Comparison of ENCODE assay signal across 15 cellular contexts in genomic region chr20:6735913-6736845, GRCh38. TPM values are rescaled to one million over a fixed set of nuclear protein-coding genes. Genes with fewer than 3 reads are reported as not detected.
DNase-seq lines count a peak whose midpoint lies in the region; ATAC-seq, FAIRE-seq and TF ChIP-seq lines count a peak whose summit lies in the region.
"Had no signal": no experiment of that assay in that cellular context is flagged by ENCODE, and none has a peak within 500 bp of the region (broad histone marks: within the 10 kb centered on the region; RNA-seq: fewer than 3 reads in every experiment).

No MANE protein-coding gene starts in this region.

- POLR2A ChIA-PET in PC-3 (lab: Charles Lee; ENCODE audit: unreplicated experiment), result no interaction called here
- POLR2A ChIA-PET in HEK293T (lab: Yijun Ruan, JAX), result no interaction called here

- TF ChIP-seq CTCF in ascending aorta (IDR thresholded peaks at IDR 0.05), result no peak
- TF ChIP-seq CTCF in heart right ventricle (IDR thresholded peaks at IDR 0.05), result no peak
- TF ChIP-seq CTCF in mesothelial cell of epicardium (IDR thresholded peaks at IDR 0.05; ENCODE audit: unreplicated experiment), result no peak
- no peak for TF ChIP-seq CTCF in PC-3 (conservative IDR thresholded peaks at IDR 0.05; ENCODE audit: low read depth, low read length)

- no peaks in the 10 kb centered on the region for H3K27me3 ChIP-seq in ascending aorta
- H3K27me3 ChIP-seq in heart right ventricle, result peaks cover 0 to 6% (median 0%) of the 10 kb centered on the region in 7 donors
- H3K27me3 ChIP-seq in small intestine (ENCODE audit: control insufficient read depth in 2 of 2, insufficient read depth in 2 of 2, low read length in 2 of 2), result no peaks in the 10 kb centered on the region
- peaks cover 80% of the 10 kb centered on the region for H3K27me3 ChIP-seq in PC-3 (ENCODE audit: low read length)

- no peaks in the 10 kb centered on the region for H3K9me2 ChIP-seq in PC-3 (replicated peaks; ENCODE audit: low read length)

- no TSS peak for BruUV-seq in PC-3 (replicated peaks; lab: Mats Ljungman, UMichigan)

- no peak for FAIRE-seq in small intestine (lab: Jason Lieb, UNC)

- H3K79me2 ChIP-seq in PC-3 (ENCODE audit: low read length), result no peaks in the 10 kb centered on the region

- peak overlapping the region; percentile 51 to 53 for H3K27ac ChIP-seq in ascending aorta
- H3K27ac ChIP-seq in heart right ventricle, result peak overlapping the region in 9 of 10 donors; percentile 7 to 76 (median 54)
- peak overlapping the region; percentile 43 to 79 for H3K27ac ChIP-seq in small intestine (ENCODE audit: low read depth in 1 of 2, low read length in 1 of 2)
- no peak overlapping the region for H3K27ac ChIP-seq in PC-3 (ENCODE audit: low read length)

- H3K9me3 Mint-ChIP-seq in mesothelial cell of epicardium, result peaks cover 15% of the 10 kb centered on the region

- H3K4me1 ChIP-seq in ascending aorta (peaks cover 0 to 3% of the 10 kb centered on the region in 2 donors), heart right ventricle (peaks cover 0 to 45% (median 0%) of the 10 kb centered on the region in 9 donors), small intestine (ENCODE audit: control insufficient read depth in 2 of 2, insufficient read depth in 1 of 2, low read depth in 1 of 2, low read length in 1 of 2) (peaks cover 0 to 9% of the 10 kb centered on the region in 2 donors), PC-3 (ENCODE audit: insufficient read depth, low read length) (no peaks in the 10 kb centered on the region)

- no peak overlapping the region for H2AFZ ChIP-seq in PC-3 (ENCODE audit: low read length)

- ATAC-seq in heart right ventricle (peak in 6 of 8 donors; percentile 58 to 76 (median 66)), PC-3 (no peak), HG02938 (IDR thresholded peaks at IDR 0.05; ENCODE audit: unreplicated experiment) (no peak)

- H3K4me3 Mint-ChIP-seq in mesothelial cell of epicardium, result peak overlapping the region; percentile 9

- H3K36me3 ChIP-seq in ascending aorta (no peaks in the 10 kb centered on the region), heart right ventricle (no peaks in the 10 kb centered on the region), small intestine (ENCODE audit: control insufficient read depth in 2 of 2, insufficient read depth in 2 of 2, low read length in 2 of 2) (no peaks in the 10 kb centered on the region), PC-3 (ENCODE audit: low read depth, low read length) (no peaks in the 10 kb centered on the region)

- CTCF ChIA-PET in PC-3 (lab: Charles Lee), result no interaction called here
- CTCF ChIA-PET in HEK293T (lab: Yijun Ruan, JAX), result no interaction called here

- WGBS in heart right ventricle, 2 donors, result 42 to 51% methylated on average over 8 of the region's 8 CpGs
- 20 to 47% (median 28%) methylated on average over 8 of the region's 8 CpGs for WGBS in small intestine, 3 donors

- no peaks in the 10 kb centered on the region for H3K9me3 ChIP-seq in ascending aorta
- peaks cover 0 to 4% (median 0%) of the 10 kb centered on the region in 11 donors for H3K9me3 ChIP-seq in heart right ventricle
- H3K9me3 ChIP-seq in small intestine (ENCODE audit: control insufficient read depth, low read depth), result no peaks in the 10 kb centered on the region
- H3K9me3 ChIP-seq in PC-3 (ENCODE audit: low read length), result no peaks in the 10 kb centered on the region

- DNase-seq in ascending aorta (ENCODE audit: low spot score in 2 of 2) (no peak), heart right ventricle (peak in 1 of 2 donors; percentile 24), mesothelial cell of epicardium (ENCODE audit: low spot score in 2 of 2, unreplicated experiment in 2 of 2) (peak in 1 of 2 experiments; percentile 39), small intestine (peak; percentile 82), PC-3 (no peak), HEK293T (ENCODE audit: extremely low spot score) (no peak), amniotic stem cell (lab: John Stamatoyannopoulos, UW) (no peak)
- DNase-seq: activated CD4-positive, alpha-beta T cell treated with anti-CD3 and anti-CD28 coated beads for 48 hours; activated effector memory CD4-positive, alpha-beta T cell treated with Interleukin-2 at 50 U/mL for 16 hours; Karpas-422; NCI-H187 treated with DMSO at 0.1 percent for 48 hours; stimulated activated CD4-positive, alpha-beta T cell treated with anti-CD3 and anti-CD28 coated beads, Interleukin-12 subunit alpha, Interleukin-12 subunit beta, amount 100 ng/mL, for 4 hours had no signal

- H3K27ac Mint-ChIP-seq in mesothelial cell of epicardium, result peak overlapping the region; percentile 87

- no peaks in the 10 kb centered on the region for H3K27me3 Mint-ChIP-seq in mesothelial cell of epicardium (ENCODE audit: low read depth)

- H3K9ac ChIP-seq in PC-3 (ENCODE audit: low read length), result no peak overlapping the region

- no peaks in the 10 kb centered on the region for H3K36me3 Mint-ChIP-seq in mesothelial cell of epicardium

- intact Hi-C loops in ascending aorta (cut with DNase I), result no loop called here
- intact Hi-C loops in heart right ventricle (cut with DNase I), result no loop called here
- intact Hi-C loops in PC-3 (cut with micrococcal nuclease), result no loop called here

- no peaks in the 10 kb centered on the region for H4K20me1 ChIP-seq in PC-3 (ENCODE audit: low read length)

- H3F3A ChIP-seq in PC-3 (ENCODE audit: low read length, unreplicated experiment), result no peaks in the 10 kb centered on the region

- H3K4me3 ChIP-seq in ascending aorta (peak overlapping the region in 1 of 2 donors; percentile 29), heart right ventricle (no peak overlapping the region), small intestine (ENCODE audit: low read depth in 1 of 2, low read length in 2 of 2) (no peak overlapping the region), PC-3 (ENCODE audit: low read length) (no peak overlapping the region)
- H3K4me3 ChIP-seq: lung had no signal

- H3K4me1 Mint-ChIP-seq in mesothelial cell of epicardium, result peaks cover 24% of the 10 kb centered on the region

- no peak overlapping the region for H3K4me2 ChIP-seq in PC-3 (ENCODE audit: low read length)

TF ChIP-seq in HEK293T, 16 proteins besides CTCF, POLR2A, EP300 and RAD21:
- TF ChIP-seq HDGF (IDR thresholded peaks at IDR 0.05; ENCODE audit: borderline replicate concordance) (no peak), LEF1 (IDR thresholded peaks at IDR 0.05; ENCODE audit: borderline replicate concordance) (no peak), L3MBTL2 (conservative IDR thresholded peaks at IDR 0.05) (no peak), TARDBP (IDR thresholded peaks at IDR 0.05) (no peak), ZNF384 (IDR thresholded peaks at IDR 0.05) (no peak), FOXA1 (IDR thresholded peaks at IDR 0.05) (no peak), NFRKB (IDR thresholded peaks at IDR 0.05) (no peak), ARNT (IDR thresholded peaks at IDR 0.05) (no peak), SP1 (IDR thresholded peaks at IDR 0.05) (no peak), BHLHE40 (IDR thresholded peaks at IDR 0.05; ENCODE audit: borderline replicate concordance) (no peak), CTBP1 (IDR thresholded peaks at IDR 0.05; ENCODE audit: borderline replicate concordance) (no peak)

RNA-seq across cellular contexts. Expression of gene BMP2, which starts 31.3 kb away (rescaled TPM):
- total RNA-seq in ascending aorta (31.1 TPM), heart right ventricle (1 to 10 TPM in 9 of 10 donors, under 1 TPM in 1; 0.89 to 3.1 (median 2.4) TPM), mesothelial cell of epicardium (9.2 to 10.5 TPM (median 9.4 TPM) in 3 replicates), PC-3 (2014; rRNA removed) (0.40 and 0.73 TPM in 2 replicates)
- polyA plus RNA-seq in heart right ventricle (1 to 10 TPM; 1.0 to 1.5 TPM), small intestine (10 to 100 TPM in 1 of 3 donors, 1 to 10 TPM in 2; 4.9 to 16.8 (median 6.5) TPM)
- total RNA-seq: T-helper 1 cell treated with Interleukin-12 subunit alpha and Interleukin-12 subunit beta and Interleukin-4 antibody, amounts not matched to agents 30 ng/mL and 1 ng/mL, for 36 hours had no signal

Comparison
In these comparisons a context has a peak if more than half of its experiments do, and no peak if none do; other contexts are left out.
1. ATAC-seq: peak in heart right ventricle (6 of 8); none in PC-3 (single experiment) and HG02938 (single experiment).